1 cellular context compared by ENCODE assay signal in the genomic region with DNA sequence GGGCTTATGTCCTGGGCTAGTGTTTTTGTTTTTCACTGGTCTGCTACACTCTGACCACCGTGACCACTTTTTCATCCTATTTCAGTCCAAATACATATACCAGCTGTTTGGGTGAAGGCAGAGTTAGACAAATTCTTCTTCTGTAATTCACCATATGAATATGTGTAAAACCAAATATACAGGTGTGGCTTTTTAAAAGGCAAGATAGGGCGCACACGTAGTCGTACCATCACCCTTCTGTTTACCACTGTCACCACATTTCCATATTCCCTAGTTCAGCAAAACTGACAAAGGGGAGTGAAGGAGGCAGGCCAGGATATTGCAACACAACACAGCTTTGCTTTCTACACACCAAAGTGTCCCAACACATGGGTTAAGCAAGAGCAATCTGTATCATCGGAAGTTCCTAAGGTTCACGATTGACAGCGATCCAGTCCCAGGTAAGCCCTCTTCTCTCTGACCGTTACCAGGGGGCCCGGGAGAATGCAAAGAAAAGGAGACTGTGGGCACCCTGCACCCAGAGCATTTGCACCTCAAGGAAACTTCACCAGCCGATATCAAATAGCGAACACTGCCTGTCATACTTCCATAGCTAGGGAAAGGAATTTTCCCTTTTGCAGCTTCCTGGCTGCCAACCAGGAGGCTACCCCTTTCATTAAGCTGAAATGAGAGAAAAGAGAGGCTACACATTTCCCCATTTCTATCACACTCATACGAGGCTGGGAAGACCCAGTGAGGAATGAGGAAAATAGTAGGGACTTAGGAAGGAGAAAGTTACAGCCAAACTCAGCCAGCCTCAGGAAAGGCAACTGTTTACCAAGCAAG.
TF ChIP-seq lines count a peak whose summit lies in the region.

No MANE protein-coding gene starts in this region.

TF ChIP-seq in HepG2, 621 proteins besides CTCF, POLR2A, EP300 and RAD21 (continued from another document and continues in another):
- TF ChIP-seq, protein P1, sequence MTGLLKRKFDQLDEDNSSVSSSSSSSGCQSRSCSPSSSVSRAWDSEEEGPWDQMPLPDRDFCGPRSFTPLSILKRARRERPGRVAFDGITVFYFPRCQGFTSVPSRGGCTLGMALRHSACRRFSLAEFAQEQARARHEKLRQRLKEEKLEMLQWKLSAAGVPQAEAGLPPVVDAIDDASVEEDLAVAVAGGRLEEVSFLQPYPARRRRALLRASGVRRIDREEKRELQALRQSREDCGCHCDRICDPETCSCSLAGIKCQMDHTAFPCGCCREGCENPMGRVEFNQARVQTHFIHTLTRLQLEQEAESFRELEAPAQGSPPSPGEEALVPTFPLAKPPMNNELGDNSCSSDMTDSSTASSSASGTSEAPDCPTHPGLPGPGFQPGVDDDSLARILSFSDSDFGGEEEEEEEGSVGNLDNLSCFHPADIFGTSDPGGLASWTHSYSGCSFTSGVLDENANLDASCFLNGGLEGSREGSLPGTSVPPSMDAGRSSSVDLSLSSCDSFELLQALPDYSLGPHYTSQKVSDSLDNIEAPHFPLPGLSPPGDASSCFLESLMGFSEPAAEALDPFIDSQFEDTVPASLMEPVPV (CRISPR knock-in tag; IDR thresholded peaks at IDR 0.05) = no peak
- TF ChIP-seq ELF3 (CRISPR knock-in tag; IDR thresholded peaks at IDR 0.05) = peak; percentile 23; the same call in 1 of the 2 replicates
- TF ChIP-seq ZNF556 (CRISPR knock-in tag; IDR thresholded peaks at IDR 0.05; ENCODE audit: borderline replicate concordance) = peak; percentile 81; the same call in 1 of the 2 replicates
- 0 out of 2 replicates have a peak, but pooled peaks have one; percentile 51 for TF ChIP-seq ZNF354B (CRISPR knock-in tag; IDR thresholded peaks at IDR 0.05)
- peak; percentile 63 for TF ChIP-seq HNF4A (CRISPR knock-in tag; IDR thresholded peaks at IDR 0.05)
- peak; percentile 99 for TF ChIP-seq CEBPG (CRISPR knock-in tag; IDR thresholded peaks at IDR 0.05)
- TF ChIP-seq, protein P2, sequence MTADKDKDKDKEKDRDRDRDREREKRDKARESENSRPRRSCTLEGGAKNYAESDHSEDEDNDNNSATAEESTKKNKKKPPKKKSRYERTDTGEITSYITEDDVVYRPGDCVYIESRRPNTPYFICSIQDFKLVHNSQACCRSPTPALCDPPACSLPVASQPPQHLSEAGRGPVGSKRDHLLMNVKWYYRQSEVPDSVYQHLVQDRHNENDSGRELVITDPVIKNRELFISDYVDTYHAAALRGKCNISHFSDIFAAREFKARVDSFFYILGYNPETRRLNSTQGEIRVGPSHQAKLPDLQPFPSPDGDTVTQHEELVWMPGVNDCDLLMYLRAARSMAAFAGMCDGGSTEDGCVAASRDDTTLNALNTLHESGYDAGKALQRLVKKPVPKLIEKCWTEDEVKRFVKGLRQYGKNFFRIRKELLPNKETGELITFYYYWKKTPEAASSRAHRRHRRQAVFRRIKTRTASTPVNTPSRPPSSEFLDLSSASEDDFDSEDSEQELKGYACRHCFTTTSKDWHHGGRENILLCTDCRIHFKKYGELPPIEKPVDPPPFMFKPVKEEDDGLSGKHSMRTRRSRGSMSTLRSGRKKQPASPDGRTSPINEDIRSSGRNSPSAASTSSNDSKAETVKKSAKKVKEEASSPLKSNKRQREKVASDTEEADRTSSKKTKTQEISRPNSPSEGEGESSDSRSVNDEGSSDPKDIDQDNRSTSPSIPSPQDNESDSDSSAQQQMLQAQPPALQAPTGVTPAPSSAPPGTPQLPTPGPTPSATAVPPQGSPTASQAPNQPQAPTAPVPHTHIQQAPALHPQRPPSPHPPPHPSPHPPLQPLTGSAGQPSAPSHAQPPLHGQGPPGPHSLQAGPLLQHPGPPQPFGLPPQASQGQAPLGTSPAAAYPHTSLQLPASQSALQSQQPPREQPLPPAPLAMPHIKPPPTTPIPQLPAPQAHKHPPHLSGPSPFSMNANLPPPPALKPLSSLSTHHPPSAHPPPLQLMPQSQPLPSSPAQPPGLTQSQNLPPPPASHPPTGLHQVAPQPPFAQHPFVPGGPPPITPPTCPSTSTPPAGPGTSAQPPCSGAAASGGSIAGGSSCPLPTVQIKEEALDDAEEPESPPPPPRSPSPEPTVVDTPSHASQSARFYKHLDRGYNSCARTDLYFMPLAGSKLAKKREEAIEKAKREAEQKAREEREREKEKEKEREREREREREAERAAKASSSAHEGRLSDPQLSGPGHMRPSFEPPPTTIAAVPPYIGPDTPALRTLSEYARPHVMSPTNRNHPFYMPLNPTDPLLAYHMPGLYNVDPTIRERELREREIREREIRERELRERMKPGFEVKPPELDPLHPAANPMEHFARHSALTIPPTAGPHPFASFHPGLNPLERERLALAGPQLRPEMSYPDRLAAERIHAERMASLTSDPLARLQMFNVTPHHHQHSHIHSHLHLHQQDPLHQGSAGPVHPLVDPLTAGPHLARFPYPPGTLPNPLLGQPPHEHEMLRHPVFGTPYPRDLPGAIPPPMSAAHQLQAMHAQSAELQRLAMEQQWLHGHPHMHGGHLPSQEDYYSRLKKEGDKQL (CRISPR knock-in tag; IDR thresholded peaks at IDR 0.05; ENCODE audit: low read depth) = 0 out of 2 replicates have a peak, but pooled peaks have one; percentile 41
- no peak for TF ChIP-seq ZNF883 (CRISPR knock-in tag; IDR thresholded peaks at IDR 0.05; ENCODE audit: not compliant biosample characterization)
- no peak for TF ChIP-seq ZNF878 (CRISPR knock-in tag; IDR thresholded peaks at IDR 0.05)
- TF ChIP-seq MAFG (CRISPR knock-in tag; IDR thresholded peaks at IDR 0.05) = peak; percentile 78; the same call in 1 of the 2 replicates
- peak; percentile 65 for TF ChIP-seq HDAC1 (CRISPR knock-in tag; IDR thresholded peaks at IDR 0.05)
- TF ChIP-seq ZFX (CRISPR knock-in tag; IDR thresholded peaks at IDR 0.05; ENCODE audit: low read depth) = 0 out of 2 replicates have a peak, but pooled peaks have one; percentile 14
- TF ChIP-seq, protein P3, sequence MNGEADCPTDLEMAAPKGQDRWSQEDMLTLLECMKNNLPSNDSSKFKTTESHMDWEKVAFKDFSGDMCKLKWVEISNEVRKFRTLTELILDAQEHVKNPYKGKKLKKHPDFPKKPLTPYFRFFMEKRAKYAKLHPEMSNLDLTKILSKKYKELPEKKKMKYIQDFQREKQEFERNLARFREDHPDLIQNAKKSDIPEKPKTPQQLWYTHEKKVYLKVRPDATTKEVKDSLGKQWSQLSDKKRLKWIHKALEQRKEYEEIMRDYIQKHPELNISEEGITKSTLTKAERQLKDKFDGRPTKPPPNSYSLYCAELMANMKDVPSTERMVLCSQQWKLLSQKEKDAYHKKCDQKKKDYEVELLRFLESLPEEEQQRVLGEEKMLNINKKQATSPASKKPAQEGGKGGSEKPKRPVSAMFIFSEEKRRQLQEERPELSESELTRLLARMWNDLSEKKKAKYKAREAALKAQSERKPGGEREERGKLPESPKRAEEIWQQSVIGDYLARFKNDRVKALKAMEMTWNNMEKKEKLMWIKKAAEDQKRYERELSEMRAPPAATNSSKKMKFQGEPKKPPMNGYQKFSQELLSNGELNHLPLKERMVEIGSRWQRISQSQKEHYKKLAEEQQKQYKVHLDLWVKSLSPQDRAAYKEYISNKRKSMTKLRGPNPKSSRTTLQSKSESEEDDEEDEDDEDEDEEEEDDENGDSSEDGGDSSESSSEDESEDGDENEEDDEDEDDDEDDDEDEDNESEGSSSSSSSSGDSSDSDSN (CRISPR knock-in tag; IDR thresholded peaks at IDR 0.05) = peak; percentile 54; the same call in 1 of the 2 replicates
- TF ChIP-seq, protein P4, sequence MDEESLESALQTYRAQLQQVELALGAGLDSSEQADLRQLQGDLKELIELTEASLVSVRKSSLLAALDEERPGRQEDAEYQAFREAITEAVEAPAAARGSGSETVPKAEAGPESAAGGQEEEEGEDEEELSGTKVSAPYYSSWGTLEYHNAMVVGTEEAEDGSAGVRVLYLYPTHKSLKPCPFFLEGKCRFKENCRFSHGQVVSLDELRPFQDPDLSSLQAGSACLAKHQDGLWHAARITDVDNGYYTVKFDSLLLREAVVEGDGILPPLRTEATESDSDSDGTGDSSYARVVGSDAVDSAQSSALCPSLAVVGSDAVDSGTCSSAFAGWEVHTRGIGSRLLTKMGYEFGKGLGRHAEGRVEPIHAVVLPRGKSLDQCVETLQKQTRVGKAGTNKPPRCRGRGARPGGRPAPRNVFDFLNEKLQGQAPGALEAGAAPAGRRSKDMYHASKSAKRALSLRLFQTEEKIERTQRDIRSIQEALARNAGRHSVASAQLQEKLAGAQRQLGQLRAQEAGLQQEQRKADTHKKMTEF (CRISPR knock-in tag; IDR thresholded peaks at IDR 0.05) = peak; percentile 65
- TF ChIP-seq, protein P5, sequence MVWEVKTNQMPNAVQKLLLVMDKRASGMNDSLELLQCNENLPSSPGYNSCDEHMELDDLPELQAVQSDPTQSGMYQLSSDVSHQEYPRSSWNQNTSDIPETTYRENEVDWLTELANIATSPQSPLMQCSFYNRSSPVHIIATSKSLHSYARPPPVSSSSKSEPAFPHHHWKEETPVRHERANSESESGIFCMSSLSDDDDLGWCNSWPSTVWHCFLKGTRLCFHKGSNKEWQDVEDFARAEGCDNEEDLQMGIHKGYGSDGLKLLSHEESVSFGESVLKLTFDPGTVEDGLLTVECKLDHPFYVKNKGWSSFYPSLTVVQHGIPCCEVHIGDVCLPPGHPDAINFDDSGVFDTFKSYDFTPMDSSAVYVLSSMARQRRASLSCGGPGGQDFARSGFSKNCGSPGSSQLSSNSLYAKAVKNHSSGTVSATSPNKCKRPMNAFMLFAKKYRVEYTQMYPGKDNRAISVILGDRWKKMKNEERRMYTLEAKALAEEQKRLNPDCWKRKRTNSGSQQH (CRISPR knock-in tag; IDR thresholded peaks at IDR 0.05; ENCODE audit: low read depth) = peak; percentile 73; the same call in 1 of the 2 replicates
- peak; percentile 28 for TF ChIP-seq PHF5A (CRISPR knock-in tag; IDR thresholded peaks at IDR 0.05; ENCODE audit: low read depth, unreplicated experiment)
- TF ChIP-seq KLF6 (CRISPR knock-in tag; IDR thresholded peaks at IDR 0.05) = 0 out of 2 replicates have a peak, but pooled peaks have one; percentile 46
- TF ChIP-seq DPF2 (CRISPR knock-in tag; IDR thresholded peaks at IDR 0.05; ENCODE audit: borderline replicate concordance, low read depth) = peak; percentile 82
- TF ChIP-seq POGZ (CRISPR knock-in tag; IDR thresholded peaks at IDR 0.05) = peak; percentile 48
- TF ChIP-seq ZNF205 (CRISPR knock-in tag; IDR thresholded peaks at IDR 0.05) = peak; percentile 64; the same call in 1 of the 2 replicates
- TF ChIP-seq KLF11 (CRISPR knock-in tag; IDR thresholded peaks at IDR 0.05) = 0 out of 2 replicates have a peak, but pooled peaks have one; percentile 27
- TF ChIP-seq KMT2B (CRISPR knock-in tag; IDR thresholded peaks at IDR 0.05) = 0 out of 2 replicates have a peak, but pooled peaks have one; percentile 37
- 0 out of 2 replicates have a peak, but pooled peaks have one; percentile 62 for TF ChIP-seq NCOR1 (IDR thresholded peaks at IDR 0.05; ENCODE audit: borderline replicate concordance, low read length)
- TF ChIP-seq ETV5 (CRISPR knock-in tag; IDR thresholded peaks at IDR 0.05; ENCODE audit: borderline replicate concordance) = peak; percentile 98
- peak; percentile 94; the same call in 1 of the 2 replicates for TF ChIP-seq FOXK1 (CRISPR knock-in tag; IDR thresholded peaks at IDR 0.05; ENCODE audit: borderline replicate concordance, low read depth)
- TF ChIP-seq, protein P6, sequence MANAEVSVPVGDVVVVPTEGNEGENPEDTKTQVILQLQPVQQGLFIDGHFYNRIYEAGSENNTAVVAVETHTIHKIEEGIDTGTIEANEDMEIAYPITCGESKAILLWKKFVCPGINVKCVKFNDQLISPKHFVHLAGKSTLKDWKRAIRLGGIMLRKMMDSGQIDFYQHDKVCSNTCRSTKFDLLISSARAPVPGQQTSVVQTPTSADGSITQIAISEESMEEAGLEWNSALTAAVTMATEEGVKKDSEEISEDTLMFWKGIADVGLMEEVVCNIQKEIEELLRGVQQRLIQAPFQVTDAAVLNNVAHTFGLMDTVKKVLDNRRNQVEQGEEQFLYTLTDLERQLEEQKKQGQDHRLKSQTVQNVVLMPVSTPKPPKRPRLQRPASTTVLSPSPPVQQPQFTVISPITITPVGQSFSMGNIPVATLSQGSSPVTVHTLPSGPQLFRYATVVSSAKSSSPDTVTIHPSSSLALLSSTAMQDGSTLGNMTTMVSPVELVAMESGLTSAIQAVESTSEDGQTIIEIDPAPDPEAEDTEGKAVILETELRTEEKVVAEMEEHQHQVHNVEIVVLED (CRISPR knock-in tag; IDR thresholded peaks at IDR 0.05; ENCODE audit: borderline replicate concordance) = peak; percentile 40; the same call in 1 of the 2 replicates
- peak; percentile 87 for TF ChIP-seq FOSL2 (CRISPR knock-in tag; IDR thresholded peaks at IDR 0.05)
- TF ChIP-seq, protein P7, sequence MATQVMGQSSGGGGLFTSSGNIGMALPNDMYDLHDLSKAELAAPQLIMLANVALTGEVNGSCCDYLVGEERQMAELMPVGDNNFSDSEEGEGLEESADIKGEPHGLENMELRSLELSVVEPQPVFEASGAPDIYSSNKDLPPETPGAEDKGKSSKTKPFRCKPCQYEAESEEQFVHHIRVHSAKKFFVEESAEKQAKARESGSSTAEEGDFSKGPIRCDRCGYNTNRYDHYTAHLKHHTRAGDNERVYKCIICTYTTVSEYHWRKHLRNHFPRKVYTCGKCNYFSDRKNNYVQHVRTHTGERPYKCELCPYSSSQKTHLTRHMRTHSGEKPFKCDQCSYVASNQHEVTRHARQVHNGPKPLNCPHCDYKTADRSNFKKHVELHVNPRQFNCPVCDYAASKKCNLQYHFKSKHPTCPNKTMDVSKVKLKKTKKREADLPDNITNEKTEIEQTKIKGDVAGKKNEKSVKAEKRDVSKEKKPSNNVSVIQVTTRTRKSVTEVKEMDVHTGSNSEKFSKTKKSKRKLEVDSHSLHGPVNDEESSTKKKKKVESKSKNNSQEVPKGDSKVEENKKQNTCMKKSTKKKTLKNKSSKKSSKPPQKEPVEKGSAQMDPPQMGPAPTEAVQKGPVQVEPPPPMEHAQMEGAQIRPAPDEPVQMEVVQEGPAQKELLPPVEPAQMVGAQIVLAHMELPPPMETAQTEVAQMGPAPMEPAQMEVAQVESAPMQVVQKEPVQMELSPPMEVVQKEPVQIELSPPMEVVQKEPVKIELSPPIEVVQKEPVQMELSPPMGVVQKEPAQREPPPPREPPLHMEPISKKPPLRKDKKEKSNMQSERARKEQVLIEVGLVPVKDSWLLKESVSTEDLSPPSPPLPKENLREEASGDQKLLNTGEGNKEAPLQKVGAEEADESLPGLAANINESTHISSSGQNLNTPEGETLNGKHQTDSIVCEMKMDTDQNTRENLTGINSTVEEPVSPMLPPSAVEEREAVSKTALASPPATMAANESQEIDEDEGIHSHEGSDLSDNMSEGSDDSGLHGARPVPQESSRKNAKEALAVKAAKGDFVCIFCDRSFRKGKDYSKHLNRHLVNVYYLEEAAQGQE (IDR thresholded peaks at IDR 0.05; ENCODE audit: borderline replicate concordance in 1 of 2, low read depth in 1 of 2, low read length in 2 of 2) = 0 out of 4 replicates have a peak, but pooled peaks of 1 of the 2 experiments have one; percentile 12
- TF ChIP-seq FOXA1 (IDR thresholded peaks at IDR 0.05) = no peak
- peak; percentile 69 for TF ChIP-seq FOXA1 (CRISPR knock-in tag; IDR thresholded peaks at IDR 0.05)
- TF ChIP-seq ZNF660 (CRISPR knock-in tag; IDR thresholded peaks at IDR 0.05; ENCODE audit: borderline replicate concordance, low read depth) = no peak
- TF ChIP-seq ZNF564 (CRISPR knock-in tag; IDR thresholded peaks at IDR 0.05) = no peak
- TF ChIP-seq SOX13 (IDR thresholded peaks at IDR 0.05) = 0 out of 2 replicates have a peak, but pooled peaks have one; percentile 52
- TF ChIP-seq SOX13 (CRISPR knock-in tag; conservative IDR thresholded peaks at IDR 0.05 in 1 of 2, IDR thresholded peaks at IDR 0.05 in 1 of 2) = peak in 1 of 2 experiments; percentile 79; a peak in 2 of 4 replicates
- TF ChIP-seq XRCC5 (optimal IDR thresholded peaks at IDR 0.05; ENCODE audit: low read length) = peak; percentile 52
- TF ChIP-seq ZNF317 (CRISPR knock-in tag; IDR thresholded peaks at IDR 0.05) = peak; percentile 85
- TF ChIP-seq SOX5 (CRISPR knock-in tag; IDR thresholded peaks at IDR 0.05; ENCODE audit: borderline replicate concordance) = peak; percentile 78
